Comparison of ENCODE assay signal across 20 cellular contexts in genomic region chr18:31303771-31304170, GRCh38. TPM values are rescaled to one million over a fixed set of nuclear protein-coding genes. Genes with fewer than 3 reads are reported as not detected.
"Had no signal": no experiment of that assay in that cellular context is flagged by ENCODE, and none has a peak within 500 bp of the region (broad histone marks: within the 10 kb centered on the region; RNA-seq: fewer than 3 reads in every experiment).

No MANE protein-coding gene starts in this region.

- H3K4me1 Mint-ChIP-seq: nephron progenitor cell; stimulated activated naive CD8-positive, alpha-beta T cell treated with anti-CD3 and anti-CD28 coated beads, Interleukin-15, amount 100 ng/mL, for 72 hours had no signal

- H3K4me1 ChIP-seq: prostate gland had no signal

- H3K9me3 Mint-ChIP-seq: activated CD8-positive, alpha-beta T cell treated with anti-CD3 and anti-CD28 coated beads for 36 hours; activated naive CD4-positive, alpha-beta T cell treated with anti-CD3 and anti-CD28 coated beads, Interleukin-2, amount 50 U/mL, for 72 hours; brain; dendritic cell treated with granulocyte-macrophage colony-stimulating factor and Interleukin-4, amounts not matched to agents 40 ng/mL and 50 ng/mL, for 4 days; nephron progenitor cell; WTC11 had no signal

- ATAC-seq: activated CD8-positive, alpha-beta T cell treated with anti-CD3 and anti-CD28 coated beads for 36 hours; activated naive CD4-positive, alpha-beta T cell treated with anti-CD3 and anti-CD28 coated beads, Interleukin-2, amount 50 U/mL, for 72 hours; activated T-cell treated with anti-CD3 and anti-CD28 coated beads, Interleukin-2, amount 50 U/mL, for 72 hours; right cardiac atrium; stimulated activated naive CD8-positive, alpha-beta T cell treated with anti-CD3 and anti-CD28 coated beads, Interleukin-15, amount 100 ng/mL, for 72 hours; WTC11 had no signal

- H3K27ac Mint-ChIP-seq: activated CD8-positive, alpha-beta T cell treated with anti-CD3 and anti-CD28 coated beads for 36 hours; activated naive CD4-positive, alpha-beta T cell treated with anti-CD3 and anti-CD28 coated beads, Interleukin-2, amount 50 U/mL, for 72 hours; activated T-cell treated with anti-CD3 and anti-CD28 coated beads, Interleukin-2, amount 50 U/mL, for 72 hours; brain; dendritic cell treated with granulocyte-macrophage colony-stimulating factor and Interleukin-4, amounts not matched to agents 40 ng/mL and 50 ng/mL, for 4 days; nephron progenitor cell; stimulated activated naive CD8-positive, alpha-beta T cell treated with anti-CD3 and anti-CD28 coated beads, Interleukin-15, amount 100 ng/mL, for 72 hours; WTC11 had no signal

- DNase-seq: activated CD4-positive, alpha-beta T cell treated with anti-CD3 and anti-CD28 coated beads for 48 hours; activated CD8-positive, alpha-beta memory T cell treated with anti-CD3 and anti-CD28 coated beads, Interleukin-2, amount 50 U/mL, for 4 hours; activated CD8-positive, alpha-beta T cell treated with anti-CD3 and anti-CD28 coated beads for 36 hours; activated gamma-delta T cell; activated T-cell treated with anti-CD3 and anti-CD28 coated beads, Interleukin-2, amount 50 U/mL, for 72 hours; erythroblast; glutamatergic neuron; nephron progenitor cell; occipital lobe; right cardiac atrium; stimulated activated CD4-positive, alpha-beta T cell treated with anti-CD3 and anti-CD28 coated beads, Interleukin-1b, Interleukin-23, amount 100 ng/mL, for 48 hours; stimulated activated naive CD8-positive, alpha-beta T cell treated with anti-CD3 and anti-CD28 coated beads, Interleukin-15, amount 100 ng/mL, for 72 hours had no signal

- H3K9me3 ChIP-seq: prostate gland, thoracic aorta had no signal

- H3K36me3 Mint-ChIP-seq: activated naive CD4-positive, alpha-beta T cell treated with anti-CD3 and anti-CD28 coated beads, Interleukin-2, amount 50 U/mL, for 72 hours; brain; WTC11 had no signal

- H3K36me3 ChIP-seq: prostate gland, thoracic aorta had no signal

- H3K4me3 ChIP-seq: prostate gland, thoracic aorta had no signal

- H3K4me3 Mint-ChIP-seq: activated CD8-positive, alpha-beta T cell treated with anti-CD3 and anti-CD28 coated beads for 36 hours; activated T-cell treated with anti-CD3 and anti-CD28 coated beads, Interleukin-2, amount 50 U/mL, for 72 hours; brain; dendritic cell treated with granulocyte-macrophage colony-stimulating factor and Interleukin-4, amounts not matched to agents 40 ng/mL and 50 ng/mL, for 4 days; nephron progenitor cell; stimulated activated naive CD8-positive, alpha-beta T cell treated with anti-CD3 and anti-CD28 coated beads, Interleukin-15, amount 100 ng/mL, for 72 hours; WTC11 had no signal

- H3K27ac ChIP-seq: prostate gland, thoracic aorta had no signal

- H3K27me3 Mint-ChIP-seq: activated CD8-positive, alpha-beta T cell treated with anti-CD3 and anti-CD28 coated beads for 36 hours; brain; dendritic cell treated with granulocyte-macrophage colony-stimulating factor and Interleukin-4, amounts not matched to agents 40 ng/mL and 50 ng/mL, for 4 days; stimulated activated naive CD8-positive, alpha-beta T cell treated with anti-CD3 and anti-CD28 coated beads, Interleukin-15, amount 100 ng/mL, for 72 hours had no signal

RNA-seq across cellular contexts. Expression of gene DSG1, which starts 14.2 kb away (rescaled TPM):
- total RNA-seq: activated CD8-positive, alpha-beta T cell treated with anti-CD3 and anti-CD28 coated beads for 36 hours; activated naive CD4-positive, alpha-beta T cell treated with anti-CD3 and anti-CD28 coated beads, Interleukin-2, amount 50 U/mL, for 72 hours; activated T-cell treated with anti-CD3 and anti-CD28 coated beads, Interleukin-2, amount 50 U/mL, for 72 hours; fibroblast of villous mesenchyme; T-helper 1 cell treated with Interleukin-12 subunit alpha and Interleukin-12 subunit beta and Interleukin-4 antibody, amounts not matched to agents 30 ng/mL and 1 ng/mL, for 36 hours had no signal
